ENCODE assay signal across 19 cellular contexts in the genomic region with DNA sequence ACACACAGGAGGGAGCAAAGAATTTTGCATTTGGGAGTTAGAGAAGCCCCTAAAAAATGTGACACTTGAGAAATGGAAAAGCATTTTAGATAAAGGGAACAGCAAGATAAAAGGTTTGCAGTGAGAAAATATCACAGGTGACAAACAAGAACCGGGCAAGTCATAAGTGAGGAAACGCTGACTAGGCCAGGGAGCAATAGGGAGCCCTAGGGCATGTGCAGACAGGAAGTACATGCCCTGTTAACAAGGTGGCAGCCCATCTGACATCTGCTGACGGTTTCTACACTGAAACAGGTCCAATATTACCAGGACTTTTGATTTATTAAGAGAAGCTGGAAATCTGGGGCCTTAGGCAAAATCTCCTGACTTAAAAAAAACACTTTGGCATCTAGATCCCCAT. TPM values are rescaled to one million over a fixed set of nuclear protein-coding genes. Genes with fewer than 3 reads are reported as not detected.
"Had no signal": no experiment of that assay in that cellular context is flagged by ENCODE, and none has a peak within 500 bp of the region (broad histone marks: within the 10 kb centered on the region; RNA-seq: fewer than 3 reads in every experiment).

No MANE protein-coding gene starts in this region.

- H3K9me3 ChIP-seq: colonic mucosa, prostate gland had no signal

- DNase-seq: activated CD4-positive, alpha-beta T cell treated with anti-CD3 and anti-CD28 coated beads for 1 hour; activated CD4-positive, alpha-beta T cell treated with anti-CD3 and anti-CD28 coated beads, Interleukin-2, amount 50 U/mL, for 48 hours; activated CD8-positive, alpha-beta memory T cell treated with anti-CD3 and anti-CD28 coated beads, Interleukin-2, amount 10 ng/mL, durations not matched to agents 7 days and 5 days; activated naive CD4-positive, alpha-beta T cell treated with anti-CD3 and anti-CD28 coated beads, Interleukin-2, amount 50 U/mL, for 16 hours; activated T-cell treated with anti-CD3 and anti-CD28 coated beads, Interleukin-2, amount 50 U/mL, for 1 hour; amniotic stem cell; central memory CD4-positive, alpha-beta T cell; colonic mucosa; effector CD4-positive, alpha-beta T cell; foreskin melanocyte; head of caudate nucleus; kidney glomerular epithelial cell; right cardiac atrium; stimulated activated CD4-positive, alpha-beta T cell treated with anti-CD3 and anti-CD28 coated beads, Interleukin-4, amount 100 ng/mL, for 4 hours; stimulated activated CD8-positive, alpha-beta memory T cell treated with anti-CD3 and anti-CD28 coated beads, Interleukin-4, amount 100 ng/mL, for 48 hours had no signal

- H3K36me3 ChIP-seq: colonic mucosa, prostate gland had no signal

- H3K27me3 ChIP-seq: colonic mucosa had no signal

- H3K4me3 Mint-ChIP-seq: activated CD8-positive, alpha-beta memory T cell treated with anti-CD3 and anti-CD28 coated beads, Interleukin-2, amount 10 ng/mL, durations not matched to agents 7 days and 5 days; stimulated activated naive CD8-positive, alpha-beta T cell treated with anti-CD3 and anti-CD28 coated beads, Interleukin-15, Interleukin-2, amounts not matched to agents 100 ng/mL and 50 ng/mL, for 24 hours had no signal

- H3K4me1 ChIP-seq: colonic mucosa, prostate gland had no signal

- H3K27ac Mint-ChIP-seq: activated CD8-positive, alpha-beta memory T cell treated with anti-CD3 and anti-CD28 coated beads, Interleukin-2, amount 10 ng/mL, durations not matched to agents 7 days and 5 days; activated T-helper 2 cell treated with anti-CD3 and anti-CD28 coated beads, Interferon-gamma antibody, Interleukin-2, Interleukin-4, amounts not matched to agents 10 μg/mL and 5 μg/mL and 100 μg/mL, durations not matched to agents 14 hours and 24 hours and 36 hours had no signal

- H3K27ac ChIP-seq: colonic mucosa, prostate gland had no signal

- ATAC-seq: activated CD8-positive, alpha-beta memory T cell treated with anti-CD3 and anti-CD28 coated beads, Interleukin-2, amount 10 ng/mL, durations not matched to agents 7 days and 5 days; right cardiac atrium had no signal

- H3K36me3 Mint-ChIP-seq: activated CD8-positive, alpha-beta memory T cell treated with anti-CD3 and anti-CD28 coated beads, Interleukin-2, amount 10 ng/mL, durations not matched to agents 7 days and 5 days had no signal

- H3K9me3 Mint-ChIP-seq: activated T-helper 2 cell treated with anti-CD3 and anti-CD28 coated beads, Interferon-gamma antibody, Interleukin-2, Interleukin-4, amounts not matched to agents 10 μg/mL and 5 μg/mL and 100 μg/mL, durations not matched to agents 14 hours and 24 hours and 36 hours; stimulated activated naive CD8-positive, alpha-beta T cell treated with anti-CD3 and anti-CD28 coated beads, Interleukin-15, Interleukin-2, amounts not matched to agents 100 ng/mL and 50 ng/mL, for 24 hours had no signal

- H3K4me3 ChIP-seq: colonic mucosa, prostate gland, smooth muscle cell had no signal

RNA-seq across cellular contexts. Expression of a gene that starts 4.0 kb away (rescaled TPM):
- total RNA-seq: activated CD8-positive, alpha-beta memory T cell treated with anti-CD3 and anti-CD28 coated beads, Interleukin-2, amount 10 ng/mL, durations not matched to agents 7 days and 5 days had no signal
